ENCODE assay signal across 13 cellular contexts in genomic region chr1:202046748-202047708, GRCh38. TPM values are rescaled to one million over a fixed set of nuclear protein-coding genes. Genes with fewer than 3 reads are reported as not detected.
DNase-seq lines count a peak whose midpoint lies in the region; ATAC-seq, FAIRE-seq and TF ChIP-seq lines count a peak whose summit lies in the region.
"Had no signal": no experiment of that assay in that cellular context is flagged by ENCODE, and none has a peak within 500 bp of the region (broad histone marks: within the 10 kb centered on the region; RNA-seq: fewer than 3 reads in every experiment).

No MANE protein-coding gene starts in this region.

- in situ Hi-C loops in Panc1 (cut with HindIII; ENCODE audit: low pct_unique_long_range_greater_than_20kb, low sequenced_read_pairs), result no loop called here

- H3K4me2 ChIP-seq in keratinocyte (ENCODE audit: control insufficient read depth, extremely low read depth, insufficient read depth, low read depth, low read length), result peak overlapping the region; percentile 9

- no peak for FAIRE-seq in keratinocyte (lab: Jason Lieb, UNC)

- no peaks in the 10 kb centered on the region for H3K9me1 ChIP-seq in keratinocyte (ENCODE audit: control insufficient read depth, extremely low read depth, insufficient read depth, low read length)

- CTCF ChIA-PET in Panc1 (lab: Charles Lee), result interaction anchor here (0.6 kb wide), 1 partner anchor 67 kb away, joined by 3 read pairs; no protein-coding TSS in a partner anchor

- intact Hi-C loops in Panc1 (cut with micrococcal nuclease; ENCODE audit: unreplicated experiment) (no loop called here), stomach (cut with DNase I; ENCODE audit: low total_unique reads) (no loop called here)

- TF ChIP-seq EP300 in stomach (IDR thresholded peaks at IDR 0.05), result no peak

- H4K20me1 ChIP-seq in keratinocyte (ENCODE audit: control insufficient read depth, extremely low read depth, insufficient read depth, low read length), result no peaks in the 10 kb centered on the region

- H3K4me3 ChIP-seq in Panc1 (ENCODE audit: low read depth in 2 of 2, low read length in 2 of 2), result no peak overlapping the region
- H3K4me3 ChIP-seq in keratinocyte (ENCODE audit: control insufficient read depth in 2 of 3, extremely low read depth in 1 of 3, insufficient read depth in 2 of 3, low read depth in 1 of 3, low read length in 3 of 3), result no peak overlapping the region
- no peak overlapping the region for H3K4me3 ChIP-seq in stomach
- H3K4me3 ChIP-seq: testis had no signal

- H3K36me3 ChIP-seq in Panc1 (ENCODE audit: control insufficient read depth, insufficient read depth, low read length) (no peaks in the 10 kb centered on the region), keratinocyte (ENCODE audit: control insufficient read depth in 2 of 2, extremely low read depth in 1 of 2, insufficient read depth in 2 of 2, low read length in 2 of 2) (no peaks in the 10 kb centered on the region), stomach (no peaks in the 10 kb centered on the region)

- peaks cover 11% of the 10 kb centered on the region for H3K4me1 ChIP-seq in Panc1 (ENCODE audit: control insufficient read depth, insufficient read depth, low read length)
- peaks cover 14% of the 10 kb centered on the region for H3K4me1 ChIP-seq in keratinocyte (ENCODE audit: control insufficient read depth, extremely low read depth, insufficient read depth, low read length)
- H3K4me1 ChIP-seq in stomach, result peaks cover 21 to 47% (median 38%) of the 10 kb centered on the region in 4 donors
- H3K4me1 ChIP-seq: testis had no signal

- H3K27me3 ChIP-seq in Panc1 (ENCODE audit: control insufficient read depth, insufficient read depth, low read length) (no peaks in the 10 kb centered on the region), keratinocyte (ENCODE audit: control insufficient read depth, extremely low read depth, insufficient read depth, low read length) (no peaks in the 10 kb centered on the region), stomach (peaks cover 0 to 11% (median 0%) of the 10 kb centered on the region in 3 donors)
- H3K27me3 ChIP-seq: testis had no signal

- POLR2A ChIA-PET in Panc1 (lab: Charles Lee), result no interaction called here

- no peak overlapping the region for H2AFZ ChIP-seq in keratinocyte (ENCODE audit: control insufficient read depth, low read length)

- no peaks in the 10 kb centered on the region for H3K9me3 ChIP-seq in Panc1 (ENCODE audit: control insufficient read depth, insufficient read depth, low read depth, low read length)
- no peaks in the 10 kb centered on the region for H3K9me3 ChIP-seq in keratinocyte (ENCODE audit: control insufficient read depth, low read depth, low read length)
- H3K9me3 ChIP-seq in stomach, result no peaks in the 10 kb centered on the region
- H3K9me3 ChIP-seq: testis had no signal

- H3K9ac ChIP-seq in keratinocyte (ENCODE audit: control insufficient read depth, extremely low read depth, insufficient read depth, low read length), result no peak overlapping the region

- peak overlapping the region; percentile 45; the same call in 1 of the 2 replicates for H3K27ac ChIP-seq in Panc1 (ENCODE audit: low read length)
- no peak overlapping the region for H3K27ac ChIP-seq in keratinocyte (ENCODE audit: control insufficient read depth, insufficient read depth, low read length)
- peak overlapping the region; percentile 85 to 92 (median 90) for H3K27ac ChIP-seq in stomach
- H3K27ac ChIP-seq: testis had no signal

- no TSS peak for BruUV-seq in Panc1 (replicated peaks; lab: Mats Ljungman, UMichigan)

- no peaks in the 10 kb centered on the region for H3K79me2 ChIP-seq in keratinocyte (ENCODE audit: control insufficient read depth, insufficient read depth, low read length)

- 49 to 65% (median 52%) methylated on average over 5 of the region's 5 CpGs for WGBS in stomach, 5 donors

- peak; percentile 68 for ATAC-seq in Panc1
- ATAC-seq: activated CD8-positive, alpha-beta T cell treated with anti-CD3 and anti-CD28 coated beads, Interleukin-2, amount 10 ng/mL, durations not matched to agents 7 days and 5 days; sciatic nerve had no signal

- dilution Hi-C loops in keratinocyte (cut with MboI; ENCODE audit: extremely low pct_ligation_motif_present, low sequenced_read_pairs), result no loop called here

- TF ChIP-seq POLR2A in stomach (IDR thresholded peaks at IDR 0.05), result no peak

- TF ChIP-seq CTCF in Panc1 (IDR thresholded peaks at IDR 0.05), result no peak
- no peak for TF ChIP-seq CTCF in keratinocyte (optimal IDR thresholded peaks at IDR 0.05 in 1 of 3, IDR thresholded peaks at IDR 0.05 in 1 of 3, conservative IDR thresholded peaks at IDR 0.05 in 1 of 3; ENCODE audit: extremely low read depth in 1 of 3, insufficient read depth in 2 of 3, low read length in 3 of 3)
- no peak for TF ChIP-seq CTCF in stomach (IDR thresholded peaks at IDR 0.05)

- DNase-seq in HPDE6-E6E7 (ENCODE audit: extremely low spot score), result peak; percentile 75
- peak; percentile 80 for DNase-seq in Panc1 (ENCODE audit: low read depth, low spot score)
- DNase-seq in keratinocyte (ENCODE audit: low read depth, low spot score), result no peak
- DNase-seq in stomach, result peak; percentile 45
- no peak for DNase-seq in NOMO-1 treated with DMSO at 0.1 percent for 48 hours (lab: John Stamatoyannopoulos, UW; ENCODE audit: unreplicated experiment)
- DNase-seq in dedifferentiated amniotic fluid mesenchymal stem cell (ENCODE audit: extremely low spot score), result no peak
- no peak for DNase-seq in activated CD4-positive, CD25-positive, alpha-beta regulatory T cell (lab: John Stamatoyannopoulos, UW)
- DNase-seq: activated CD8-positive, alpha-beta T cell treated with anti-CD3 and anti-CD28 coated beads, Interleukin-2, amount 10 ng/mL, durations not matched to agents 7 days and 5 days; activated naive CD4-positive, alpha-beta T cell treated with anti-CD3 and anti-CD28 coated beads for 36 hours; OCI-M1; testis had no signal

RNA-seq across cellular contexts. Expression of gene ELF3, which starts 36.6 kb away (rescaled TPM):
- total RNA-seq in Panc1 (2021; ENCODE audit: unreplicated experiment), result 126 TPM
- 85.4 TPM for polyA plus RNA-seq in Panc1 (2012; ENCODE audit: insufficient read length)
- 0.23 to 1.1 TPM (median 0.51 TPM) in 3 replicates for polyA plus RNA-seq in keratinocyte
- polyA plus RNA-seq in keratinocyte (2011; ENCODE audit: low read depth), result 5.3 TPM
- 0.18 and 0.64 TPM in 2 replicates for polyA plus RNA-seq in keratinocyte (2011; cell fraction: cytosol; rRNA removed)
- 2.2 and 3.1 TPM in 2 replicates for polyA plus RNA-seq in keratinocyte (2011; cell fraction: nucleus; rRNA removed)
- polyA plus RNA-seq in keratinocyte (2012; ENCODE audit: low replicate concordance), result 0.28 and 10.7 TPM in 2 replicates
- 0.20 to 1.2 TPM (median 0.89 TPM) in 3 replicates for polyA minus RNA-seq in keratinocyte
- polyA minus RNA-seq in keratinocyte (2011; cell fraction: cytosol; rRNA and poly(A)+ RNA removed), result 1.9 TPM
- polyA minus RNA-seq in keratinocyte (2011; cell fraction: nucleus; rRNA and poly(A)+ RNA removed), result 1.2 TPM in 2 replicates
- 1,000 to 10,000 TPM in 1 of 5 donors, 100 to 1,000 TPM in 4; 174 to 1,083 (median 289) TPM for total RNA-seq in stomach
- 100 to 1,000 TPM; 146 to 253 (median 242) TPM for polyA plus RNA-seq in stomach
- total RNA-seq: myocyte had no signal

Comparison
In these comparisons a context has a peak if more than half of its experiments do, and no peak if none do; other contexts are left out.
1. DNase-seq: peak in HPDE6-E6E7 (single experiment), Panc1 (single experiment) and stomach (single experiment); none in keratinocyte (single experiment), NOMO-1 treated with DMSO at 0.1 percent for 48 hours (single experiment), dedifferentiated amniotic fluid mesenchymal stem cell (single experiment) and activated CD4-positive, CD25-positive, alpha-beta regulatory T cell (0 of 4).